13 cellular contexts compared by ENCODE assay signal in the genomic region with DNA sequence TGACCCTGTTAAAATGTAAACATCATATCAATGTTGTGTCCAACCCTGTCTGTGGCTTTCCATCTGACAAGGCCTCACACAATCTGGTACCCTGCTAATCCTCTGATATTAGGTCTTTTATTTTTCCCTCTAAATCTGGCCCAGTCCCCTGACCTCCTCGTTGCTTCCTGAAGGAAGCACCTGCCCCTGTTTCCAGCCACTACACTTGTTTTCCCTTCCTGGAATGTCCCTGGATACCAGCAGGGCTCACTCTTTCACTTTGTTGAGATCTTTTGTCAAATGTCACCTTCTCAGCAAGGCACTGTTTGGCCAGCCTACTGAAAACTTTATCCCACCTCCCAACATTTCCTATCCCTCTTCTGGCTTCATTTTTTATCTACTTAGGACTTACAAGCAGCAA. TPM values are rescaled to one million over a fixed set of nuclear protein-coding genes. Genes with fewer than 3 reads are reported as not detected.
DNase-seq lines count a peak whose midpoint lies in the region; ATAC-seq, FAIRE-seq and TF ChIP-seq lines count a peak whose summit lies in the region.
"Had no signal": no experiment of that assay in that cellular context is flagged by ENCODE, and none has a peak within 500 bp of the region (broad histone marks: within the 10 kb centered on the region; RNA-seq: fewer than 3 reads in every experiment).

No MANE protein-coding gene starts in this region.

- H3K4me3 ChIP-seq in SK-N-SH (ENCODE audit: low read depth in 2 of 2, low read length in 1 of 2) (no peak overlapping the region), GM12865 (ENCODE audit: low read depth, low read length) (peak overlapping the region; percentile 67), astrocyte (ENCODE audit: insufficient read depth, low read depth, low read length) (no peak overlapping the region)

- peaks cover 0 to 9% of the 10 kb centered on the region in 2 experiments; a peak in 3 of 4 replicates for H3K4me1 ChIP-seq in SK-N-SH (ENCODE audit: control insufficient read depth in 1 of 2, insufficient read depth in 2 of 2, low read depth in 1 of 2, low read length in 1 of 2)
- peaks cover 5% of the 10 kb centered on the region for H3K4me1 ChIP-seq in astrocyte (ENCODE audit: insufficient read depth, low read length)

- FAIRE-seq in astrocyte (lab: Jason Lieb, UNC), result no peak
- FAIRE-seq: A204.1 had no signal

- no peaks in the 10 kb centered on the region for H4K20me1 ChIP-seq in SK-N-SH (ENCODE audit: insufficient read depth)
- no peaks in the 10 kb centered on the region for H4K20me1 ChIP-seq in astrocyte (ENCODE audit: insufficient read depth, low read length)

- H3K79me2 ChIP-seq in SK-N-SH (ENCODE audit: insufficient read depth), result no peaks in the 10 kb centered on the region; the same call in 1 of the 2 replicates
- no peaks in the 10 kb centered on the region for H3K79me2 ChIP-seq in astrocyte (ENCODE audit: insufficient read depth, low read length)

- DNase-seq in SK-N-SH, result no peak
- DNase-seq in GM12865 (ENCODE audit: low read depth), result no peak
- no peak for DNase-seq in astrocyte (ENCODE audit: low read depth)
- DNase-seq in natural killer cell treated with Interleukin-12 subunit alpha and Interleukin-12 subunit beta and Interleukin-15 and Interleukin-18, amount 100 ng/mL, for 72 hours (ENCODE audit: low spot score), result no peak
- no peak for DNase-seq in DMS 273 treated with DMSO at 0.1 percent for 48 hours (lab: John Stamatoyannopoulos, UW)
- DNase-seq: cortex of kidney; NCI-H345; posterior cingulate gyrus; stimulated activated CD4-positive, alpha-beta T cell treated with anti-CD3 and anti-CD28 coated beads, Interleukin-4, amount 100 ng/mL, for 24 hours had no signal

- H3K9me3 ChIP-seq in SK-N-SH (no peaks in the 10 kb centered on the region), astrocyte (ENCODE audit: insufficient read depth, low read depth, low read length) (no peaks in the 10 kb centered on the region)

- no peaks in the 10 kb centered on the region for H3K27me3 Mint-ChIP-seq in astrocyte (ENCODE audit: low read depth, unreplicated experiment)
- H3K27me3 Mint-ChIP-seq in natural killer cell treated with Interleukin-12 subunit alpha and Interleukin-12 subunit beta and Interleukin-15 and Interleukin-18, amount 100 ng/mL, for 72 hours, result no peaks in the 10 kb centered on the region

- H3K27ac Mint-ChIP-seq in astrocyte (ENCODE audit: unreplicated experiment), result no peak overlapping the region
- peak overlapping the region; percentile 98 to 100 for H3K27ac Mint-ChIP-seq in natural killer cell treated with Interleukin-12 subunit alpha and Interleukin-12 subunit beta and Interleukin-15 and Interleukin-18, amount 100 ng/mL, for 72 hours

- TF ChIP-seq EP300 in SK-N-SH (IDR thresholded peaks at IDR 0.05; ENCODE audit: borderline replicate concordance in 1 of 2, low read depth in 1 of 2, low read length in 1 of 2), result no peak

- H3K4me1 Mint-ChIP-seq in astrocyte (ENCODE audit: low read depth, unreplicated experiment), result peaks cover 18% of the 10 kb centered on the region
- H3K4me1 Mint-ChIP-seq in natural killer cell treated with Interleukin-12 subunit alpha and Interleukin-12 subunit beta and Interleukin-15 and Interleukin-18, amount 100 ng/mL, for 72 hours (ENCODE audit: low read depth in 2 of 2), result peaks cover 23 to 36% of the 10 kb centered on the region in 2 donors

- H3K36me3 ChIP-seq in SK-N-SH (replicated peaks in 1 of 2; ENCODE audit: control insufficient read depth in 1 of 2, insufficient read depth in 2 of 2, low read length in 1 of 2) (peaks cover 4 to 12% of the 10 kb centered on the region in 2 experiments), astrocyte (ENCODE audit: insufficient read depth, low read length) (no peaks in the 10 kb centered on the region)

- peak overlapping the region; percentile 55 for H3K4me3 Mint-ChIP-seq in astrocyte (ENCODE audit: unreplicated experiment)
- peak overlapping the region; percentile 65 for H3K4me3 Mint-ChIP-seq in natural killer cell treated with Interleukin-12 subunit alpha and Interleukin-12 subunit beta and Interleukin-15 and Interleukin-18, amount 100 ng/mL, for 72 hours

- CTCF ChIA-PET in SK-N-SH (lab: Yijun Ruan, JAX), result interaction anchor here (0.7 to 1.5 kb wide), 2 partner anchors 13 to 14 kb away, joined by 3 to 4 read pairs; no protein-coding TSS in a partner anchor

- no peak for TF ChIP-seq RAD21 in SK-N-SH (IDR thresholded peaks at IDR 0.05; ENCODE audit: low read length)

- H3K4me2 ChIP-seq in SK-N-SH (0 out of 2 replicates have a peak overlapping the region, but pooled peaks have one; percentile 85), astrocyte (ENCODE audit: low read length) (no peak overlapping the region)

- H3K27me3 ChIP-seq in SK-N-SH (ENCODE audit: insufficient read depth), result no peaks in the 10 kb centered on the region
- H3K27me3 ChIP-seq in astrocyte (ENCODE audit: insufficient read depth, low read length), result no peaks in the 10 kb centered on the region

- H3K9me3 Mint-ChIP-seq in astrocyte (ENCODE audit: unreplicated experiment), result peaks cover 3% of the 10 kb centered on the region
- H3K9me3 Mint-ChIP-seq in natural killer cell treated with Interleukin-12 subunit alpha and Interleukin-12 subunit beta and Interleukin-15 and Interleukin-18, amount 100 ng/mL, for 72 hours, result peaks cover 5% of the 10 kb centered on the region

- no peak overlapping the region for H3K9ac ChIP-seq in SK-N-SH
- H3K9ac ChIP-seq in astrocyte (ENCODE audit: low read length), result no peak overlapping the region

- H3F3A ChIP-seq in SK-N-SH (replicated peaks; ENCODE audit: insufficient read depth), result peaks cover 15% of the 10 kb centered on the region

- H3K36me3 Mint-ChIP-seq in astrocyte (ENCODE audit: low read depth, unreplicated experiment), result peaks cover 27% of the 10 kb centered on the region
- H3K36me3 Mint-ChIP-seq in natural killer cell treated with Interleukin-12 subunit alpha and Interleukin-12 subunit beta and Interleukin-15 and Interleukin-18, amount 100 ng/mL, for 72 hours, result peaks cover 25% of the 10 kb centered on the region

- WGBS in SK-N-SH (ENCODE audit: low lambda C conversion rate), result 55% methylated on average over 1 of the region's 1 CpG

- POLR2A ChIA-PET in SK-N-SH (lab: Yijun Ruan, JAX), result no interaction called here

- H3K27ac ChIP-seq in SK-N-SH (ENCODE audit: low read depth in 2 of 2, low read length in 1 of 2), result no peak overlapping the region
- no peak overlapping the region for H3K27ac ChIP-seq in astrocyte (ENCODE audit: low read depth, low read length)

- ATAC-seq in SK-N-SH treated with all-trans-retinoic acid at 6 μM for 48 hours, result no peak
- no peak for ATAC-seq in natural killer cell treated with Interleukin-12 subunit alpha and Interleukin-12 subunit beta and Interleukin-15 and Interleukin-18, amount 100 ng/mL, for 72 hours
- ATAC-seq in GM21723 (IDR thresholded peaks at IDR 0.05; ENCODE audit: unreplicated experiment), result no peak
- ATAC-seq in GM18867 (IDR thresholded peaks at IDR 0.05; ENCODE audit: unreplicated experiment), result no peak

- TF ChIP-seq CTCF in SK-N-SH (IDR thresholded peaks at IDR 0.05), result no peak
- no peak for TF ChIP-seq CTCF in GM12865 (IDR thresholded peaks at IDR 0.05; ENCODE audit: insufficient read depth, low read depth, low read length, missing control alignments)
- no peak for TF ChIP-seq CTCF in astrocyte (IDR thresholded peaks at IDR 0.05; ENCODE audit: insufficient read depth, low read depth, low read length)

- H2AFZ ChIP-seq in SK-N-SH (ENCODE audit: low read depth), result 0 out of 2 replicates have a peak overlapping the region, but pooled peaks have one; percentile 95
- no peak overlapping the region for H2AFZ ChIP-seq in astrocyte (ENCODE audit: low read depth, low read length)

- H3K9me2 ChIP-seq in SK-N-SH, result no peaks in the 10 kb centered on the region

TF ChIP-seq in SK-N-SH, 30 proteins besides CTCF, POLR2A, EP300 and RAD21 (continues in another document):
- TF ChIP-seq ELF1 (IDR thresholded peaks at IDR 0.05) (no peak), SIN3A (IDR thresholded peaks at IDR 0.05; ENCODE audit: borderline replicate concordance, low read depth, low read length) (no peak), YY1 (IDR thresholded peaks at IDR 0.05; ENCODE audit: low read depth) (no peak)

TF ChIP-seq in SK-N-SH treated with all-trans-retinoic acid at 6 μM for 48 hours, 23 proteins besides CTCF, POLR2A, EP300 and RAD21 (continues in another document):
- no peak for TF ChIP-seq TSHZ2 (CRISPR knock-in tag; IDR thresholded peaks at IDR 0.05)
- no peak for TF ChIP-seq BACH2 (CRISPR knock-in tag; IDR thresholded peaks at IDR 0.05; ENCODE audit: borderline replicate concordance)
- TF ChIP-seq ARNTL (CRISPR knock-in tag; IDR thresholded peaks at IDR 0.05; ENCODE audit: borderline replicate concordance, low read depth), result no peak

RNA-seq across cellular contexts. Expression of gene SAMD9L, which starts 2.1 kb away (rescaled TPM):
- 1.8 and 2.2 TPM in 2 replicates for polyA plus RNA-seq in SK-N-SH (2012; rRNA removed)
- 2.3 and 2.6 TPM in 2 replicates for polyA plus RNA-seq in SK-N-SH (2012; cell fraction: cytosol; rRNA removed)
- polyA plus RNA-seq in SK-N-SH (2012; cell fraction: nucleus; rRNA removed), result 2.0 and 5.5 TPM in 2 replicates
- 45.2 and 55.6 TPM in 2 replicates for total RNA-seq in astrocyte
- total RNA-seq in natural killer cell treated with Interleukin-12 subunit alpha and Interleukin-12 subunit beta and Interleukin-15 and Interleukin-18, amount 100 ng/mL, for 72 hours, result 10 to 100 TPM; 30.7 to 45.6 TPM

RNA-seq across cellular contexts. Expression of gene SAMD9, which starts 28.3 kb away (rescaled TPM):
- polyA plus RNA-seq in SK-N-SH (2012; rRNA removed), result 0.95 and 1.3 TPM in 2 replicates
- 1.8 and 2.1 TPM in 2 replicates for polyA plus RNA-seq in SK-N-SH (2012; cell fraction: cytosol; rRNA removed)
- polyA plus RNA-seq in SK-N-SH (2012; cell fraction: nucleus; rRNA removed), result 0.46 and 1.1 TPM in 2 replicates
- 64.4 and 77.1 TPM in 2 replicates for total RNA-seq in astrocyte
- 10 to 100 TPM; 15.3 to 27.3 TPM for total RNA-seq in natural killer cell treated with Interleukin-12 subunit alpha and Interleukin-12 subunit beta and Interleukin-15 and Interleukin-18, amount 100 ng/mL, for 72 hours
